8 cellular contexts compared by ENCODE assay signal in genomic region chr22:16891892-16892291, GRCh38.
A peak's percentile ranks its signal among the peaks of the same experiment; 100 is the strongest.
DNase-seq lines count a peak whose midpoint lies in the region; ATAC-seq, FAIRE-seq and TF ChIP-seq lines count a peak whose summit lies in the region.
"Not testable (repeated sequence)": the region's sequence is repeated elsewhere in the genome, so short reads cannot be mapped to it uniquely, and the experiment has no call there.

No MANE protein-coding gene starts in this region.

- CTCF ChIA-PET in OCI-LY7 (lab: Charles Lee; ENCODE audit: unreplicated experiment): not testable (repeated sequence)
- CTCF ChIA-PET in GM12878 (lab: Yijun Ruan, JAX): interaction anchor here (0.6 kb wide), 2 partner anchors 117 to 118 kb away, joined by 3 to 5 read pairs; no protein-coding TSS in a partner anchor

- not testable (repeated sequence) for ATAC-seq in GM12878

- not testable (repeated sequence) for H3K9me3 Mint-ChIP-seq in endothelial cell (ENCODE audit: unreplicated experiment); neural crest cell

- not testable (repeated sequence) for H3K27me3 ChIP-seq in GM12878 (replicated peaks in 1 of 2; ENCODE audit: control insufficient read depth in 2 of 2, insufficient read depth in 2 of 2, low read length in 1 of 2); smooth muscle cell (ENCODE audit: low read depth)

- not testable (repeated sequence) for H3K27ac Mint-ChIP-seq in endothelial cell (ENCODE audit: unreplicated experiment); neural crest cell (ENCODE audit: unreplicated experiment)

- not testable (repeated sequence) for H3K9ac ChIP-seq in GM12878 (ENCODE audit: control insufficient read depth, insufficient read depth, low read length); kidney (ENCODE audit: low read length in 2 of 2); smooth muscle cell (ENCODE audit: low read depth)

- not testable (repeated sequence) for H3K4me3 Mint-ChIP-seq in endothelial cell (ENCODE audit: unreplicated experiment); neural crest cell

- intact Hi-C loops in OCI-LY7 (cut with micrococcal nuclease; ENCODE audit: unreplicated experiment); kidney (cut with DNase I): not testable (repeated sequence)
- intact Hi-C loops in GM12878 (cut with micrococcal nuclease; ENCODE audit: unreplicated experiment): loop anchor here (2.0 kb wide), 1 partner anchor 117 kb away; no protein-coding TSS in a partner anchor

- not testable (repeated sequence) for TF ChIP-seq EP300 in GM12878 (IDR thresholded peaks at IDR 0.05; ENCODE audit: borderline replicate concordance in 1 of 2, control insufficient read depth in 1 of 2, low read depth in 2 of 2, low read length in 2 of 2)

- FAIRE-seq in A204.1 (lab: Jason Lieb, UNC) (peak; percentile 99), G401.6 (lab: Jason Lieb, UNC) (peak; percentile 90), kidney (lab: Jason Lieb, UNC) (peak; percentile 89)
- not testable (repeated sequence) for FAIRE-seq in GM12878 (lab: Jason Lieb, UNC)

- WGBS in GM12878 (ENCODE audit: insufficient coverage, insufficient replicate concordance, low lambda C conversion rate, missing lambda C conversion rate): 2% methylated on average over 3 of the region's 4 CpGs
- under 1% methylated on average over 4 of the region's 4 CpGs for WGBS in smooth muscle cell (ENCODE audit: low lambda C conversion rate)

- H3K4me1 Mint-ChIP-seq in endothelial cell (ENCODE audit: unreplicated experiment); neural crest cell: not testable (repeated sequence)

- not testable (repeated sequence) for H3K36me3 Mint-ChIP-seq in endothelial cell (ENCODE audit: low read depth, unreplicated experiment); neural crest cell (ENCODE audit: low read depth)

- H3F3A ChIP-seq in smooth muscle cell (ENCODE audit: low read depth): not testable (repeated sequence)

- not testable (repeated sequence) for TF ChIP-seq POLR2A in GM12878 (IDR thresholded peaks at IDR 0.05; ENCODE audit: low read depth, low read length)

- DNase-seq in OCI-LY7 (ENCODE audit: low spot score); GM12878 (ENCODE audit: low read depth, low spot score); endothelial cell (ENCODE audit: low spot score); kidney; neural crest cell (ENCODE audit: low read depth, low spot score); smooth muscle cell (lab: John Stamatoyannopoulos, UW; ENCODE audit: unreplicated experiment): not testable (repeated sequence)

- POLR2A ChIA-PET in OCI-LY7 (lab: Charles Lee); GM12878 (lab: Charles Lee): not testable (repeated sequence)

- not testable (repeated sequence) for H2AFZ ChIP-seq in OCI-LY7 (ENCODE audit: low read length); GM12878 (ENCODE audit: control insufficient read depth, low read depth, low read length); smooth muscle cell (ENCODE audit: low read depth)

- not testable (repeated sequence) for H3K9me2 ChIP-seq in OCI-LY7 (ENCODE audit: insufficient read depth, low read length)

- H3K9me3 ChIP-seq in OCI-LY7 (ENCODE audit: low read length); GM12878 (replicated peaks; ENCODE audit: control insufficient read depth, insufficient read depth, low read length); kidney (ENCODE audit: control insufficient read depth in 1 of 2, low read length in 2 of 2); smooth muscle cell (replicated peaks; ENCODE audit: low read depth): not testable (repeated sequence)

- H3K27ac ChIP-seq in OCI-LY7 (ENCODE audit: low read depth, low read length, poor library complexity, severe bottlenecking); GM12878 (ENCODE audit: control insufficient read depth, insufficient read depth); kidney (ENCODE audit: low read depth in 2 of 2, low read length in 2 of 2); smooth muscle cell (ENCODE audit: low read depth): not testable (repeated sequence)

- SMC1A ChIA-PET in GM12878 (lab: Charles Lee; ENCODE audit: uncharacterized antibody, unreplicated experiment): interaction anchor here (1.2 kb wide), 1 partner anchor 117 kb away, joined by 6 read pairs; no protein-coding TSS in a partner anchor

- H3K4me1 ChIP-seq in OCI-LY7 (ENCODE audit: insufficient read depth, low read length, poor library complexity, severe bottlenecking); GM12878 (ENCODE audit: control insufficient read depth, insufficient read depth, low read length); kidney (ENCODE audit: control insufficient read depth in 1 of 2, insufficient read depth in 1 of 2, low read depth in 1 of 2, low read length in 2 of 2); smooth muscle cell (ENCODE audit: low read depth): not testable (repeated sequence)

- RAD21 ChIA-PET in GM12878 (lab: Charles Lee; ENCODE audit: unreplicated experiment): not testable (repeated sequence)

- peak; percentile 61; the same call in 1 of the 2 replicates for TF ChIP-seq CTCF in OCI-LY7 (conservative IDR thresholded peaks at IDR 0.05; ENCODE audit: low read length)
- not testable (repeated sequence) for TF ChIP-seq CTCF in GM12878 (IDR thresholded peaks at IDR 0.05 in 2 of 3, conservative IDR thresholded peaks at IDR 0.05 in 1 of 3; ENCODE audit: control insufficient read depth in 2 of 3, extremely low read depth in 1 of 3, insufficient read depth in 1 of 3, low read depth in 3 of 3, low read length in 3 of 3)
- peak; percentile 52 for TF ChIP-seq CTCF in endothelial cell (IDR thresholded peaks at IDR 0.05; ENCODE audit: unreplicated experiment)
- peak; percentile 13 for TF ChIP-seq CTCF in kidney (IDR thresholded peaks at IDR 0.05; ENCODE audit: borderline replicate concordance, extremely low read depth, insufficient read depth)
- peak; percentile 64 for TF ChIP-seq CTCF in neural crest cell (conservative IDR thresholded peaks at IDR 0.05)
- peak; percentile 42 for TF ChIP-seq CTCF in smooth muscle cell (IDR thresholded peaks at IDR 0.05; ENCODE audit: borderline replicate concordance, insufficient read depth, poor library complexity, severe bottlenecking)

- not testable (repeated sequence) for H3K36me3 ChIP-seq in OCI-LY7 (ENCODE audit: insufficient read depth, low read length); GM12878 (ENCODE audit: control insufficient read depth in 2 of 2, insufficient read depth in 2 of 2, low read length in 1 of 2); kidney (ENCODE audit: control insufficient read depth in 1 of 2, insufficient read depth in 2 of 2, low read length in 2 of 2); smooth muscle cell (ENCODE audit: low read depth)

- TF ChIP-seq RAD21 in GM12878 (IDR thresholded peaks at IDR 0.05; ENCODE audit: insufficient read depth, low read depth, low read length): not testable (repeated sequence)

- not testable (repeated sequence) for BruUV-seq in OCI-LY7 (replicated peaks; lab: Mats Ljungman, UMichigan); GM12878 (replicated peaks; lab: Mats Ljungman, UMichigan)

- not testable (repeated sequence) for H3K4me2 ChIP-seq in OCI-LY7 (ENCODE audit: low read length); GM12878 (ENCODE audit: control insufficient read depth, insufficient read depth); smooth muscle cell

- not testable (repeated sequence) for H3K27me3 Mint-ChIP-seq in endothelial cell (ENCODE audit: unreplicated experiment); neural crest cell (ENCODE audit: low read depth)

- in situ Hi-C loops in GM12878 (cut with MboI): not testable (repeated sequence)

- not testable (repeated sequence) for H4K20me1 ChIP-seq in OCI-LY7 (ENCODE audit: insufficient read depth, low read length); GM12878 (ENCODE audit: control insufficient read depth, insufficient read depth); smooth muscle cell (ENCODE audit: low read depth)

- H3K4me3 ChIP-seq in OCI-LY7 (ENCODE audit: low read depth, low read length, poor library complexity, severe bottlenecking); GM12878; kidney (ENCODE audit: low read length in 2 of 2); smooth muscle cell: not testable (repeated sequence)

- not testable (repeated sequence) for H3K79me2 ChIP-seq in OCI-LY7 (ENCODE audit: insufficient read depth, low read depth, low read length); GM12878 (ENCODE audit: control insufficient read depth, insufficient read depth, low read length); smooth muscle cell (ENCODE audit: low read depth)

TF ChIP-seq in GM12878, 131 proteins besides CTCF, POLR2A, EP300 and RAD21:
- peak; percentile 26; the same call in 1 of the 2 replicates for TF ChIP-seq SMC3 (IDR thresholded peaks at IDR 0.05; ENCODE audit: borderline replicate concordance, low read length)
TF ChIP-seq in GM12878: peak in this region for 1; not testable (repeated sequence) for 130.
